In the genomic region with DNA sequence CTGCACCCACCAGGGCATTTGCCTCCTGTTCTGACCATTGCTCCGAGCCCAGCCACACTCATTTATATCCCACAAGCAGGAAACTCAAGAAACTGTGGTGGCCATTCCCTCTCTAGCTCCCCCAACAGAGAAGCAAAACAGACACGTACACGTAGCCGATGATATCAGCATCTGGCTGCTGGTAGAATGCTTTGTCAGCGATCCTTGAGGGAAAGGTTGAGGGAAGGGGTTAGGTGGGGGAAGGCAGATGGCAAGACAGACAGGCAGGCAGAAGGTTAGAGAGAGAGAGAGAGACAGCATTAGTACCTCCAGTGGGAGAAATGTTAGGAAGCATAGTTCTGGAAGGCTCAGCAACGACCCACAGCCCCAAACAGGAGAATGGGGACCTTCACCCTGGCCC, we compare ENCODE assay signal across 1 cellular context.
TF ChIP-seq lines count a peak whose summit lies in the region.

No MANE protein-coding gene starts in this region.

TF ChIP-seq in H1, 55 proteins besides CTCF, POLR2A, EP300 and RAD21:
- TF ChIP-seq MAFK (IDR thresholded peaks at IDR 0.05; ENCODE audit: low read depth, low read length): peak; percentile 33; the same call in 1 of the 2 replicates
- TF ChIP-seq KDM4A (IDR thresholded peaks at IDR 0.05; ENCODE audit: low read depth, low read length, severe bottlenecking): no peak
